ENCODE assay signal across 10 cellular contexts in genomic region chr6:78744144-78744543, GRCh38.
"Had no signal": no experiment of that assay in that cellular context is flagged by ENCODE, and none has a peak within 500 bp of the region (broad histone marks: within the 10 kb centered on the region; RNA-seq: fewer than 3 reads in every experiment).

No MANE protein-coding gene starts in this region.

- DNase-seq: GM23248, GOT3, H7, H9, HCEC 1CT, HFFc6 had no signal

- H3K4me3 ChIP-seq: GM23248, GM23338, HAP-1 had no signal

- H3K36me3 ChIP-seq: HAP-1 had no signal

- H3K9ac ChIP-seq: GM23248 had no signal

- ATAC-seq: GM23338 had no signal

- H3K27ac ChIP-seq: GM23248 had no signal

- H3K4me2 ChIP-seq: GM23338 had no signal

- H2AFZ ChIP-seq: GM23248, GM23338 had no signal

- H3K4me1 ChIP-seq: HAP-1 had no signal

- H3K9me3 ChIP-seq: HAP-1 had no signal

- FAIRE-seq: H1, H54 had no signal
